ENCODE assay signal across 37 cellular contexts in the genomic region with DNA sequence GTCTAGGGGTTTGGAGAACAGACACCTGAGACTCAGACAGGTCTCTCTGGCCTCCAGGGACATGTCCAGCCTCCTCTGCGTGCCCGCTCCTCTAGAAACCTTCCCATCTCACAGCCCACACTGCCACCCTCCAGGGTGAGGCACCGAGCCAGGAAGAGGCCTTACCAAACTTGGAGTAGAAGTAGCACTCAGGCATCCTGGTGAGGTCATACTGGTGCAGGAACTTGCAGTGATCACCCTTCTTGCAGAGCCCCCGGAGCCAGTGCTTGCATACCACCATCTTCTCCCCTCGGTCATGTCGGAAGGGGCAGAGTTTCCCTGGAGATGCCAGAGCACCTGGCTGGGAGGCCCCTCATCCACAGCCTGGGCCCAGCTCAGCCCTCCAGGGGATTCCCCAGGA. TPM values are rescaled to one million over a fixed set of nuclear protein-coding genes. Genes with fewer than 3 reads are reported as not detected.
"Had no signal": no experiment of that assay in that cellular context is flagged by ENCODE, and none has a peak within 500 bp of the region (broad histone marks: within the 10 kb centered on the region; RNA-seq: fewer than 3 reads in every experiment).

No MANE protein-coding gene starts in this region.

- FAIRE-seq: bronchial epithelial cell, colon, endometrium, frontal cortex, pancreas had no signal

- ATAC-seq: left cardiac atrium; pancreas; psoas muscle; stimulated activated memory B cell treated with anti-CD40 and anti-IgM and Interleukin-4, amounts not matched to agents 10 μg/mL and 1 μg/mL and 100 μg/mL, for 72 hours; stimulated activated naive CD8-positive, alpha-beta T cell treated with anti-CD3 and anti-CD28 coated beads, Interleukin-15, amount 100 ng/mL, for 72 hours had no signal

- H3K27me3 ChIP-seq: esophagus squamous epithelium, hepatocyte, pancreas, tibial artery had no signal

- H3K4me3 ChIP-seq: esophagus squamous epithelium, hepatocyte, pancreas, psoas muscle, smooth muscle cell, tibial artery had no signal

- H3K4me1 ChIP-seq: psoas muscle had no signal

- H3K36me3 ChIP-seq: esophagus squamous epithelium, pancreas, tibial artery had no signal

- H3K9me3 ChIP-seq: esophagus squamous epithelium, pancreas, psoas muscle, tibial artery had no signal

- H3K27ac ChIP-seq: epithelial cell of prostate, esophagus squamous epithelium, hepatocyte, pancreas, psoas muscle, tibial artery had no signal

- H3K4me2 ChIP-seq: hepatocyte, smooth muscle cell had no signal

- DNase-seq: activated CD4-positive, alpha-beta memory T cell treated with anti-CD3 and anti-CD28 coated beads for 36 hours; activated CD4-positive, alpha-beta T cell treated with anti-CD3 and anti-CD28 coated beads, Interleukin-2, amount 10 ng/mL, durations not matched to agents 24 days and 14 days; activated CD4-positive, CD25-positive, alpha-beta regulatory T cell treated with anti-CD3 and anti-CD28 coated beads, Interleukin-2, amount 50 U/mL, for 72 hours; activated CD8-positive, alpha-beta memory T cell treated with anti-CD3 and anti-CD28 coated beads, Interleukin-2, amount 50 U/mL, for 4 hours; activated effector memory CD4-positive, alpha-beta T cell treated with anti-CD3 and anti-CD28 coated beads, Interleukin-2, amount 50 U/mL, for 16 hours; activated naive CD4-positive, alpha-beta T cell treated with anti-CD3 and anti-CD28 coated beads, Interleukin-2, amount 50 U/mL, for 16 hours; activated T-cell treated with anti-CD3 and anti-CD28 coated beads, Interleukin-2, amount 50 U/mL, for 1 hour; effector CD8-positive, alpha-beta T cell; esophagus squamous epithelium; islet precursor cell; left cardiac atrium; mammary epithelial cell; naive B cell; nucleus accumbens; psoas muscle; stimulated activated CD4-positive, alpha-beta T cell treated with anti-CD3 and anti-CD28 coated beads, Interleukin-1b, Interleukin-23, amount 100 ng/mL, for 48 hours; stimulated activated CD4-positive, alpha-beta T cell treated with anti-CD3 and anti-CD28 coated beads, Interleukin-4, amount 100 ng/mL, for 4 hours; stimulated activated CD8-positive, alpha-beta memory T cell treated with anti-CD3 and anti-CD28 coated beads, Interleukin-4, amount 100 ng/mL, for 48 hours; stimulated activated naive CD8-positive, alpha-beta T cell treated with anti-CD3 and anti-CD28 coated beads, Interleukin-15, amount 100 ng/mL, for 72 hours; substantia nigra; T-helper 2 cell had no signal

RNA-seq across cellular contexts. Expression of a gene that starts 4.2 kb away (rescaled TPM):
- total RNA-seq: activated CD4-positive, alpha-beta memory T cell treated with anti-CD3 and anti-CD28 coated beads for 36 hours; activated CD4-positive, alpha-beta T cell treated with anti-CD3 and anti-CD28 coated beads, Interleukin-2, amount 10 ng/mL, durations not matched to agents 24 days and 14 days; activated CD8-positive, alpha-beta memory T cell treated with anti-CD3 and anti-CD28 coated beads for 36 hours; activated T-helper 1 cell treated with anti-CD3 and anti-CD28 coated beads, Interleukin-12 subunit alpha, Interleukin-12 subunit beta, Interleukin-2, Interleukin-4 antibody, amounts not matched to agents 30 ng/mL and 10 ng/mL and 1 ng/mL, durations not matched to agents 14 hours and 24 hours and 36 hours; bronchial epithelial cell; dermis microvascular lymphatic vessel endothelial cell; esophagus squamous epithelium; frontal cortex; hepatocyte; left cardiac atrium; liver; mammary epithelial cell; psoas muscle; smooth muscle cell had no signal
- polyA plus RNA-seq: hepatocyte, liver, mammary epithelial cell, neural cell, pancreas, psoas muscle, smooth muscle cell, urinary bladder had no signal
